ENCODE assay signal across 21 cellular contexts in the genomic region with DNA sequence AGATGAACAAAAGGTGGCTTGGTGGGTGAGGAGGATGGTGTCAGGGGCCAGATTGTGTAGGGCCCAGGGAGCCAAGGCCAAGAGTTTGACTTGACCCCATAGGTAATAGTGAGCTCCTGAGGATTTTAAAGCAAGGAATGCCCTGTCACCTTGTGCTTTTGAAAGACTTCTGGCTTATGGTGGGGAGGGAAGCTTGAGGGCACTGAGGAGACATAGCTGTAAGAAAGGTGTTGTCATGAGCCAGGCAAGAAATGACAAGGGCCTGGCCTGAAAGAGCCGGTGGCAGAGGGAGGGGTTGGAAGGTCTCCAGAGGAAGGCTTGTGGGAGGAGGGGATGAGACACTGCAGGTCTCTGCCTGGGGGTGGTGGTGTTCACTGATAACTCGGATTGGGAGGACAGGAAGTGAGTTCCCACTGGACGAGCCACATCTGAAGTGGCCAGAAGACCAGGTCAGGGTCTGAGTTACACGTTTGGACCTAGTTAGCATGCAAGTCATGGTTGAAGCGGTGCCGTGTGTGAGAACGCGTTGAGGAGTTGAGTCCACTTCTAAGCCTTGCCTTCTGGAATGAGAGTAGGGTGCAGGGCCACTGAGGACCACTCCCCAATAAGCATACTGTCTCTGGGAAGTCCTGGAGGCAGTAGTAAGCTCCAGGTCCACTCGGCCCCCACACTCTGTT.
A peak's percentile ranks its signal among the peaks of the same experiment; 100 is the strongest.
DNase-seq lines count a peak whose midpoint lies in the region; ATAC-seq and TF ChIP-seq lines count a peak whose summit lies in the region.
"Had no signal": no experiment of that assay in that cellular context is flagged by ENCODE, and none has a peak within 500 bp of the region (broad histone marks: within the 10 kb centered on the region; RNA-seq: fewer than 3 reads in every experiment).

No MANE protein-coding gene starts in this region.

- no peaks in the 10 kb centered on the region for H3K9me3 Mint-ChIP-seq in activated CD4-positive, alpha-beta T cell treated with anti-CD3 and anti-CD28 coated beads for 36 hours (ENCODE audit: low read depth)

- no peak for ATAC-seq in activated CD4-positive, alpha-beta T cell treated with anti-CD3 and anti-CD28 coated beads for 36 hours
- no peak for ATAC-seq in right cardiac atrium
- ATAC-seq: heart left ventricle had no signal

- H3K27me3 Mint-ChIP-seq in activated CD4-positive, alpha-beta T cell treated with anti-CD3 and anti-CD28 coated beads for 36 hours, result no peaks in the 10 kb centered on the region

- H3K36me3 ChIP-seq in brain microvascular endothelial cell (replicated peaks), result no peaks in the 10 kb centered on the region
- H3K36me3 ChIP-seq: ovary had no signal

- H3K27ac ChIP-seq in skin epidermis (peak overlapping the region in 16 of 21 experiments; percentile 11 to 79 (median 46)), right cardiac atrium (ENCODE audit: low read length) (no peak overlapping the region), brain microvascular endothelial cell (no peak overlapping the region)
- H3K27ac ChIP-seq: adrenal gland, heart left ventricle, ovary, thoracic aorta had no signal

- H3K4me1 Mint-ChIP-seq in activated CD4-positive, alpha-beta T cell treated with anti-CD3 and anti-CD28 coated beads for 36 hours, result peaks cover 42% of the 10 kb centered on the region

- peak overlapping the region; percentile 11 for H3K27ac Mint-ChIP-seq in activated CD4-positive, alpha-beta T cell treated with anti-CD3 and anti-CD28 coated beads for 36 hours

- H3K4me3 ChIP-seq in skin epidermis (no peak overlapping the region), right cardiac atrium (ENCODE audit: low read length) (no peak overlapping the region), brain microvascular endothelial cell (ENCODE audit: low read depth, low read length) (no peak overlapping the region)
- H3K4me3 ChIP-seq: adrenal gland, heart left ventricle, ovary, thoracic aorta had no signal

- intact Hi-C loops in activated CD4-positive, alpha-beta T cell treated with anti-CD3 and anti-CD28 coated beads for 36 hours (cut with DNase I, micrococcal nuclease), result no loop called here
- intact Hi-C loops in right cardiac atrium (cut with DNase I), result no loop called here

- H3K4me1 ChIP-seq in right cardiac atrium (ENCODE audit: control insufficient read depth, insufficient read depth, low read length), result peaks cover 6% of the 10 kb centered on the region
- H3K4me1 ChIP-seq: adrenal gland had no signal

- H3K27me3 ChIP-seq in right cardiac atrium (ENCODE audit: control insufficient read depth, insufficient read depth), result no peaks in the 10 kb centered on the region
- H3K27me3 ChIP-seq in brain microvascular endothelial cell (replicated peaks), result no peaks in the 10 kb centered on the region
- H3K27me3 ChIP-seq: adrenal gland, heart left ventricle, ovary had no signal

- H3K4me3 Mint-ChIP-seq in activated CD4-positive, alpha-beta T cell treated with anti-CD3 and anti-CD28 coated beads for 36 hours, result no peak overlapping the region

- POLR2A ChIA-PET in activated CD4-positive, alpha-beta T cell treated with anti-CD3 and anti-CD28 coated beads for 36 hours (lab: Charles Lee), result interaction anchor here (0.7 kb wide), 1 partner anchor 9 kb away, joined by 4 read pairs; no protein-coding TSS in a partner anchor

- in situ Hi-C loops in brain microvascular endothelial cell (cut with HindIII; ENCODE audit: low pct_ligation_motif_present, low sequenced_read_pairs), result no loop called here

- WGBS in right cardiac atrium, result 70% methylated on average over 9 of the region's 9 CpGs

- no peak for DNase-seq in activated CD4-positive, alpha-beta T cell treated with anti-CD3 and anti-CD28 coated beads for 36 hours
- DNase-seq in activated CD4-positive, alpha-beta T cell treated with anti-CD3 and anti-CD28 coated beads for 4 hours, result no peak
- DNase-seq in OCI-M1 (lab: John Stamatoyannopoulos, UW) (peak; percentile 64), erythroblast (lab: John Stamatoyannopoulos, UW) (peak; percentile 66 to 69), right cardiac atrium (no peak), brain microvascular endothelial cell (no peak), COLO668 (lab: John Stamatoyannopoulos, UW; ENCODE audit: unreplicated experiment) (no peak)
- DNase-seq: 8988T; activated CD4-positive, alpha-beta T cell treated with anti-CD3 and anti-CD28 coated beads for 1 hour; activated T-cell treated with anti-CD3 and anti-CD28 coated beads for 4 hours; adrenal gland; DMS153; effector CD8-positive, alpha-beta T cell; heart left ventricle; KBM-7; NCI-H1048; ovary; stimulated activated CD4-positive, alpha-beta T cell treated with anti-CD3 and anti-CD28 coated beads, Interleukin-2, amount 100 ng/mL, for 48 hours; T-helper 9 cell had no signal

- no peak for TF ChIP-seq POLR2A in erythroblast (IDR thresholded peaks at IDR 0.05; ENCODE audit: low read length)

- H3K36me3 Mint-ChIP-seq in activated CD4-positive, alpha-beta T cell treated with anti-CD3 and anti-CD28 coated beads for 36 hours (ENCODE audit: low read depth), result peaks cover 22% of the 10 kb centered on the region

- no peak for TF ChIP-seq CTCF in brain microvascular endothelial cell (IDR thresholded peaks at IDR 0.05; ENCODE audit: low read depth, low read length, missing control alignments)

- CTCF ChIA-PET in activated CD4-positive, alpha-beta T cell treated with anti-CD3 and anti-CD28 coated beads for 36 hours (lab: Charles Lee), result interaction anchor here (1.0 to 1.4 kb wide), 2 partner anchors 15 to 48 kb away, joined by 3 to 5 read pairs; no protein-coding TSS in a partner anchor

- H3K9me3 ChIP-seq in right cardiac atrium (ENCODE audit: control insufficient read depth, low read length), result no peaks in the 10 kb centered on the region
- H3K9me3 ChIP-seq: adrenal gland, heart left ventricle, ovary, thoracic aorta had no signal

Comparison
In these comparisons a context has a peak if more than half of its experiments do, and no peak if none do; other contexts are left out.
1. DNase-seq: peak in OCI-M1 (single experiment) and erythroblast (2 of 2); none in activated CD4-positive, alpha-beta T cell treated with anti-CD3 and anti-CD28 coated beads for 36 hours (single experiment), activated CD4-positive, alpha-beta T cell treated with anti-CD3 and anti-CD28 coated beads for 4 hours (0 of 2), right cardiac atrium (0 of 3), brain microvascular endothelial cell (single experiment) and COLO668 (single experiment).
2. H3K27ac ChIP-seq: peak in skin epidermis (16 of 21); none in right cardiac atrium (single experiment) and brain microvascular endothelial cell (single experiment).